ENCODE assay signal across 15 cellular contexts in genomic region chr11:12745787-12746186, GRCh38.
A peak's percentile ranks its signal among the peaks of the same experiment; 100 is the strongest.
DNase-seq lines count a peak whose midpoint lies in the region; ATAC-seq, FAIRE-seq and TF ChIP-seq lines count a peak whose summit lies in the region.
"Had no signal": no experiment of that assay in that cellular context is flagged by ENCODE, and none has a peak within 500 bp of the region (broad histone marks: within the 10 kb centered on the region; RNA-seq: fewer than 3 reads in every experiment).

No MANE protein-coding gene starts in this region.

- no peak for TF ChIP-seq CTCF in A549 (IDR thresholded peaks at IDR 0.05)
- TF ChIP-seq CTCF in nephron (IDR thresholded peaks at IDR 0.05; ENCODE audit: unreplicated experiment in 3 of 3) = no peak
- no peak for TF ChIP-seq CTCF in upper lobe of left lung (IDR thresholded peaks at IDR 0.05)

- no peaks in the 10 kb centered on the region for H3K27me3 ChIP-seq in HUES48 (ENCODE audit: control insufficient read depth, insufficient read depth, low read length)
- H3K27me3 ChIP-seq in upper lobe of left lung = no peaks in the 10 kb centered on the region
- H3K27me3 ChIP-seq: vagina had no signal

- peaks cover 64% of the 10 kb centered on the region for H3K4me1 Mint-ChIP-seq in nephron
- H3K4me1 Mint-ChIP-seq: activated naive CD8-positive, alpha-beta T cell treated with anti-CD3 and anti-CD28 coated beads, Interleukin-2, amount 10 ng/mL, durations not matched to agents 7 days and 5 days had no signal

- WGBS in A549 (ENCODE audit: missing lambda C conversion rate) = 89% methylated on average over 3 of the region's 3 CpGs
- 83 to 95% methylated on average over 3 of the region's 3 CpGs for WGBS in upper lobe of left lung, 2 donors

- no peak for TF ChIP-seq POLR2A in A549 (IDR thresholded peaks at IDR 0.05; ENCODE audit: low read length)
- TF ChIP-seq POLR2A in upper lobe of left lung (IDR thresholded peaks at IDR 0.05) = no peak

- ATAC-seq in A549 (no peak), upper lobe of left lung (ENCODE audit: low FRiP score in 2 of 2) (no peak)
- ATAC-seq: activated T-cell treated with anti-CD3 and anti-CD28 coated beads, Interleukin-2, amount 50 U/mL, for 72 hours had no signal

- no peak overlapping the region for H3K9ac ChIP-seq in HUES48 (ENCODE audit: low read depth, low read length)

- no peaks in the 10 kb centered on the region for H3K36me3 Mint-ChIP-seq in nephron (ENCODE audit: low read depth)
- H3K36me3 Mint-ChIP-seq: activated CD4-positive, alpha-beta memory T cell treated with anti-CD3 and anti-CD28 coated beads for 36 hours; activated naive CD8-positive, alpha-beta T cell treated with anti-CD3 and anti-CD28 coated beads, Interleukin-2, amount 10 ng/mL, durations not matched to agents 7 days and 5 days had no signal

- CTCF ChIA-PET in A549 (lab: Yijun Ruan, JAX) = interaction anchor here (1.2 to 1.6 kb wide), 2 partner anchors 143 to 415 kb away, joined by 4 read pairs; no protein-coding TSS in a partner anchor

- H3K4me3 ChIP-seq in A549 (no peak overlapping the region), HUES48 (ENCODE audit: low read depth, low read length) (no peak overlapping the region), upper lobe of left lung (no peak overlapping the region)
- H3K4me3 ChIP-seq: vagina had no signal

- TF ChIP-seq EP300 in A549 (IDR thresholded peaks at IDR 0.05) (no peak), upper lobe of left lung (IDR thresholded peaks at IDR 0.05) (no peak)

- no peaks in the 10 kb centered on the region for H3K27me3 Mint-ChIP-seq in nephron (ENCODE audit: low read depth)

- peak overlapping the region; percentile 38 for H3K4me2 ChIP-seq in A549

- H3K9me3 Mint-ChIP-seq in nephron = no peaks in the 10 kb centered on the region
- H3K9me3 Mint-ChIP-seq: activated CD4-positive, alpha-beta memory T cell treated with anti-CD3 and anti-CD28 coated beads for 36 hours; activated naive CD8-positive, alpha-beta T cell treated with anti-CD3 and anti-CD28 coated beads, Interleukin-2, amount 10 ng/mL, durations not matched to agents 7 days and 5 days; activated T-cell treated with anti-CD3 and anti-CD28 coated beads, Interleukin-2, amount 50 U/mL, for 72 hours; CD4-positive, alpha-beta T cell; stimulated activated naive CD8-positive, alpha-beta T cell treated with anti-CD3 and anti-CD28 coated beads, Interleukin-15, Interleukin-2, amounts not matched to agents 100 ng/mL and 50 ng/mL, for 24 hours had no signal

- no peak for DNase-seq in A549 (ENCODE audit: low read depth in 1 of 2, low spot score in 1 of 2)
- DNase-seq in cerebellar cortex (ENCODE audit: low spot score) = peak; percentile 33
- DNase-seq in upper lobe of left lung = no peak
- no peak for DNase-seq in GM19239 (ENCODE audit: insufficient read length, low spot score)
- no peak for DNase-seq in C1 segment of cervical spinal cord (lab: John Stamatoyannopoulos, UW)
- DNase-seq in NCI-H510A (lab: John Stamatoyannopoulos, UW) = no peak
- DNase-seq: activated CD4-positive, alpha-beta memory T cell treated with anti-CD3 and anti-CD28 coated beads for 36 hours; activated naive CD8-positive, alpha-beta T cell treated with anti-CD3 and anti-CD28 coated beads, Interleukin-2, amount 10 ng/mL, durations not matched to agents 7 days and 5 days; activated T-cell treated with anti-CD3 and anti-CD28 coated beads, Interleukin-2, amount 50 U/mL, for 72 hours; CD4-positive, alpha-beta T cell; effector CD8-positive, alpha-beta T cell had no signal

- H3K9me3 ChIP-seq in A549 (no peaks in the 10 kb centered on the region), HUES48 (ENCODE audit: control insufficient read depth, insufficient read depth, low read length) (no peaks in the 10 kb centered on the region), upper lobe of left lung (no peaks in the 10 kb centered on the region)
- H3K9me3 ChIP-seq: vagina had no signal

- no peaks in the 10 kb centered on the region for H3K36me3 ChIP-seq in HUES48 (ENCODE audit: control insufficient read depth, insufficient read depth, low read length)
- H3K36me3 ChIP-seq in upper lobe of left lung = no peaks in the 10 kb centered on the region
- H3K36me3 ChIP-seq: vagina had no signal

- no peak for FAIRE-seq in A549 (lab: Jason Lieb, UNC)
- FAIRE-seq in GM19239 (lab: Jason Lieb, UNC) = no peak

- H3K27ac ChIP-seq in A549 (peak overlapping the region in 1 of 2 experiments; percentile 55; a peak in 3 of 6 replicates), HUES48 (ENCODE audit: low read depth, low read length) (peak overlapping the region; percentile 79), upper lobe of left lung (no peak overlapping the region)
- H3K27ac ChIP-seq: vagina had no signal

- POLR2A ChIA-PET in A549 (lab: Yijun Ruan, JAX) = no interaction called here

- no peak for TF ChIP-seq RAD21 in A549 (conservative IDR thresholded peaks at IDR 0.05 in 1 of 2, IDR thresholded peaks at IDR 0.05 in 1 of 2)

- peak overlapping the region in 1 of 3 experiments; percentile 25 for H3K4me3 Mint-ChIP-seq in nephron
- H3K4me3 Mint-ChIP-seq: activated CD4-positive, alpha-beta memory T cell treated with anti-CD3 and anti-CD28 coated beads for 36 hours; activated naive CD8-positive, alpha-beta T cell treated with anti-CD3 and anti-CD28 coated beads, Interleukin-2, amount 10 ng/mL, durations not matched to agents 7 days and 5 days; activated T-cell treated with anti-CD3 and anti-CD28 coated beads, Interleukin-2, amount 50 U/mL, for 72 hours; CD4-positive, alpha-beta T cell; stimulated activated naive CD8-positive, alpha-beta T cell treated with anti-CD3 and anti-CD28 coated beads, Interleukin-15, Interleukin-2, amounts not matched to agents 100 ng/mL and 50 ng/mL, for 24 hours had no signal

- H3K4me1 ChIP-seq in A549 = peaks cover 87% of the 10 kb centered on the region
- peaks cover 45% of the 10 kb centered on the region for H3K4me1 ChIP-seq in HUES48 (ENCODE audit: control insufficient read depth, insufficient read depth, low read length)
- peaks cover 0 to 7% (median 1%) of the 10 kb centered on the region in 4 donors for H3K4me1 ChIP-seq in upper lobe of left lung

- H3K27ac Mint-ChIP-seq in nephron = peak overlapping the region; percentile 76 to 93 (median 88)
- H3K27ac Mint-ChIP-seq: activated CD4-positive, alpha-beta memory T cell treated with anti-CD3 and anti-CD28 coated beads for 36 hours; activated naive CD8-positive, alpha-beta T cell treated with anti-CD3 and anti-CD28 coated beads, Interleukin-2, amount 10 ng/mL, durations not matched to agents 7 days and 5 days; activated T-cell treated with anti-CD3 and anti-CD28 coated beads, Interleukin-2, amount 50 U/mL, for 72 hours; CD4-positive, alpha-beta T cell; stimulated activated naive CD8-positive, alpha-beta T cell treated with anti-CD3 and anti-CD28 coated beads, Interleukin-15, Interleukin-2, amounts not matched to agents 100 ng/mL and 50 ng/mL, for 24 hours had no signal

TF ChIP-seq in A549, 52 proteins besides CTCF, POLR2A, EP300 and RAD21:
- TF ChIP-seq ELK1 (IDR thresholded peaks at IDR 0.05; ENCODE audit: low read depth, low read length) (no peak), HOXA7 (CRISPR knock-in tag; IDR thresholded peaks at IDR 0.05) (no peak), ESRRA (IDR thresholded peaks at IDR 0.05; ENCODE audit: borderline replicate concordance, low read length) (no peak), CEBPB (IDR thresholded peaks at IDR 0.05) (no peak), TP53 (CRISPR knock-in tag; IDR thresholded peaks at IDR 0.05) (no peak), HOXB13 (CRISPR knock-in tag; IDR thresholded peaks at IDR 0.05; ENCODE audit: low read depth) (no peak), HEYL (CRISPR knock-in tag; IDR thresholded peaks at IDR 0.05) (no peak)
